In genomic region chr7:619356-619840, GRCh38 we compare ENCODE assay signal across 18 cellular contexts.
DNase-seq lines count a peak whose midpoint lies in the region; ATAC-seq and TF ChIP-seq lines count a peak whose summit lies in the region.
"Had no signal": no experiment of that assay in that cellular context is flagged by ENCODE, and none has a peak within 500 bp of the region (broad histone marks: within the 10 kb centered on the region; RNA-seq: fewer than 3 reads in every experiment).

No MANE protein-coding gene starts in this region.

- H3K27me3 ChIP-seq in DND-41 (ENCODE audit: insufficient read depth, low read length, poor library complexity), result no peaks in the 10 kb centered on the region
- H3K27me3 ChIP-seq: BE2C, gastrocnemius medialis, testis had no signal

- H3K4me1 Mint-ChIP-seq in CD14-positive monocyte (peaks cover 23% of the 10 kb centered on the region), natural killer cell (peaks cover 21 to 43% of the 10 kb centered on the region in 2 donors)
- peaks cover 46% of the 10 kb centered on the region for H3K4me1 Mint-ChIP-seq in activated naive CD8-positive, alpha-beta T cell treated with anti-CD3 and anti-CD28 coated beads for 36 hours

- H3K79me2 ChIP-seq in DND-41 (ENCODE audit: insufficient read depth, low read length), result peaks cover 32% of the 10 kb centered on the region

- peak overlapping the region; percentile 58; the same call in 1 of the 2 replicates for H2AFZ ChIP-seq in DND-41 (ENCODE audit: low read depth, low read length)

- peak overlapping the region in 5 of 7 donors; percentile 54 to 84 (median 59) for H3K27ac Mint-ChIP-seq in CD14-positive monocyte
- peak overlapping the region; percentile 98 for H3K27ac Mint-ChIP-seq in activated naive CD8-positive, alpha-beta T cell treated with anti-CD3 and anti-CD28 coated beads for 36 hours
- peak overlapping the region; percentile 87 to 92 for H3K27ac Mint-ChIP-seq in natural killer cell
- H3K27ac Mint-ChIP-seq: nephron progenitor cell had no signal

- DNase-seq in CD14-positive monocyte (ENCODE audit: low spot score) (no peak), DND-41 (no peak), natural killer cell (no peak), dermis blood vessel endothelial cell (no peak)
- no peak for DNase-seq in activated naive CD8-positive, alpha-beta T cell treated with anti-CD3 and anti-CD28 coated beads for 36 hours
- no peak for DNase-seq in activated CD4-positive, CD25-positive, alpha-beta regulatory T cell treated with anti-CD3 and anti-CD28 coated beads, Interleukin-2, amount 50 U/mL, for 72 hours
- DNase-seq: activated CD8-positive, alpha-beta memory T cell treated with anti-CD3 and anti-CD28 coated beads, Interleukin-2, amount 50 U/mL, for 4 hours; amniotic stem cell; BE2C; DMS79 treated with DMSO at 0.1 percent for 48 hours; gastrocnemius medialis; NCI-H1694; NCI-H446 treated with DMSO at 0.1 percent for 48 hours; nephron progenitor cell; testis had no signal

- peaks cover 55% of the 10 kb centered on the region for H3K4me1 ChIP-seq in DND-41 (ENCODE audit: insufficient read depth, low read length)
- H3K4me1 ChIP-seq: BE2C, gastrocnemius medialis, testis had no signal

- H3K9ac ChIP-seq in DND-41 (ENCODE audit: low read depth, low read length), result peak overlapping the region; percentile 67

- peak overlapping the region; percentile 96 for H3K27ac ChIP-seq in DND-41 (ENCODE audit: low read length)
- H3K27ac ChIP-seq: gastrocnemius medialis, SK-N-MC, testis had no signal

- H4K20me1 ChIP-seq in DND-41 (ENCODE audit: insufficient read depth, low read length), result no peaks in the 10 kb centered on the region

- ATAC-seq in DND-41 (ENCODE audit: insufficient read depth, low read depth) (no peak), natural killer cell (no peak), GM19397 (IDR thresholded peaks at IDR 0.05; ENCODE audit: unreplicated experiment) (no peak), GM21367 (IDR thresholded peaks at IDR 0.05; ENCODE audit: unreplicated experiment) (no peak)
- ATAC-seq: gastrocnemius medialis had no signal

- H3K4me3 ChIP-seq in DND-41 (ENCODE audit: low read depth in 1 of 2, low read length in 2 of 2), result peak overlapping the region in 1 of 2 experiments; percentile 64; a peak in 2 of 4 replicates
- H3K4me3 ChIP-seq: gastrocnemius medialis, SK-N-MC, testis had no signal

- peaks cover 24 to 52% (median 47%) of the 10 kb centered on the region in 7 donors for H3K9me3 Mint-ChIP-seq in CD14-positive monocyte
- H3K9me3 Mint-ChIP-seq in activated naive CD8-positive, alpha-beta T cell treated with anti-CD3 and anti-CD28 coated beads for 36 hours, result peaks cover 26% of the 10 kb centered on the region
- peaks cover 4 to 9% of the 10 kb centered on the region in 2 donors for H3K9me3 Mint-ChIP-seq in natural killer cell

- peaks cover 0 to 2% (median 1%) of the 10 kb centered on the region in 3 donors for H3K27me3 Mint-ChIP-seq in CD14-positive monocyte (ENCODE audit: low read depth in 3 of 3)
- H3K27me3 Mint-ChIP-seq in activated naive CD8-positive, alpha-beta T cell treated with anti-CD3 and anti-CD28 coated beads for 36 hours, result no peaks in the 10 kb centered on the region
- no peaks in the 10 kb centered on the region for H3K27me3 Mint-ChIP-seq in natural killer cell (ENCODE audit: low read depth in 2 of 2)

- peaks cover 0 to 6% of the 10 kb centered on the region in 2 donors for H3K36me3 Mint-ChIP-seq in CD14-positive monocyte
- H3K36me3 Mint-ChIP-seq in activated naive CD8-positive, alpha-beta T cell treated with anti-CD3 and anti-CD28 coated beads for 36 hours, result peaks cover 72% of the 10 kb centered on the region
- H3K36me3 Mint-ChIP-seq in natural killer cell, result peaks cover 15% of the 10 kb centered on the region

- peak overlapping the region; percentile 69 for H3K4me2 ChIP-seq in DND-41 (ENCODE audit: insufficient read depth, low read length)

- H3K36me3 ChIP-seq in DND-41 (ENCODE audit: insufficient read depth, low read length), result peaks cover 23% of the 10 kb centered on the region
- H3K36me3 ChIP-seq: BE2C, gastrocnemius medialis had no signal

- TF ChIP-seq CTCF in CD14-positive monocyte (IDR thresholded peaks at IDR 0.05) (no peak), DND-41 (IDR thresholded peaks at IDR 0.05; ENCODE audit: borderline replicate concordance, extremely low read depth, low read length, poor library complexity, severe bottlenecking) (no peak), natural killer cell (IDR thresholded peaks at IDR 0.05) (no peak)

- H3K9me3 ChIP-seq in DND-41 (ENCODE audit: insufficient read depth, low read length, severe bottlenecking), result peaks cover 39% of the 10 kb centered on the region
- H3K9me3 ChIP-seq: BE2C, testis had no signal

- H3K4me3 Mint-ChIP-seq in CD14-positive monocyte (no peak overlapping the region), natural killer cell (peak overlapping the region; percentile 43)
- peak overlapping the region; percentile 84 for H3K4me3 Mint-ChIP-seq in activated naive CD8-positive, alpha-beta T cell treated with anti-CD3 and anti-CD28 coated beads for 36 hours
- H3K4me3 Mint-ChIP-seq: nephron progenitor cell had no signal

- intact Hi-C loops in CD14-positive monocyte (cut with micrococcal nuclease) (no loop called here), natural killer cell (cut with micrococcal nuclease) (loop anchor here (2.0 kb wide), 1 partner anchor 15 kb away; no protein-coding TSS in a partner anchor)

Comparison
In these comparisons a context has a peak if more than half of its experiments do, and no peak if none do; other contexts are left out.
1. H3K4me3 Mint-ChIP-seq: peak in activated naive CD8-positive, alpha-beta T cell treated with anti-CD3 and anti-CD28 coated beads for 36 hours (single experiment) and natural killer cell (single experiment); none in CD14-positive monocyte (0 of 2).
2. Peak in every context shown above with its lines, with median percentiles within 50 percentile points of each other: H3K27ac Mint-ChIP-seq.